In the genomic region with DNA sequence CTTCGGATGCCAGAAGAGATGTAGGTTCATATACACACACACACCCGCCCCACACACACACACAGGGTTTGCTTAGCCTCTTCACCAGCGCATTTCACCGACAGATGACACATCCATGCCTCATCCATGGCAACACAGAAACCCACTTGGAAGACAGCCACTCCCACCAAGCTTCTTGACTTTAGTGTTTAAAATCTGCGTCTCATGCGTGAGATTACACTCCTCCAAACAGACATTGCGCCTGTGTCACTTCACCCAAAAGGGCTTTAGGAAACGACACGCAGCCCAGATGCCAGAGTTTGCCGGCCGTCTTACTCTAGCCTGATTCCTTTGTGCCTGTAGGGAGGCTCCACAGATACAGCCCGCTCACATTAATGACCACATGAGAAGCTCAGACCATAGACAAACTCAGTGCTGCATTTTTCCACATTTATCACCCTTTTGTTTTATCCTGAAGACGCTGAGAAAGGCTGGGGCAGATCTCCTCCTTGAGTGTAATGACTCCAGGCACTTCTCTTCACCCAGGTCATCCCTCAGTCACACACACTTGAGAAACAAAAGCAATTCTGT, we compare ENCODE assay signal across 12 cellular contexts.
DNase-seq lines count a peak whose midpoint lies in the region; FAIRE-seq and TF ChIP-seq lines count a peak whose summit lies in the region.
"Had no signal": no experiment of that assay in that cellular context is flagged by ENCODE, and none has a peak within 500 bp of the region (broad histone marks: within the 10 kb centered on the region; RNA-seq: fewer than 3 reads in every experiment).

No MANE protein-coding gene starts in this region.

- TF ChIP-seq CTCF in fibroblast of pulmonary artery (IDR thresholded peaks at IDR 0.05; ENCODE audit: low read length, missing control alignments) (no peak), RWPE1 (conservative IDR thresholded peaks at IDR 0.05; ENCODE audit: low read depth) (no peak)

- no peaks in the 10 kb centered on the region for H3K27me3 ChIP-seq in adipocyte (replicated peaks; ENCODE audit: control insufficient read depth, insufficient read depth, low read length)

- no peak for FAIRE-seq in GM12892 (lab: Jason Lieb, UNC)
- FAIRE-seq: islet of Langerhans, TTC549 had no signal

- no peaks in the 10 kb centered on the region for H3K9me3 Mint-ChIP-seq in activated CD4-positive, alpha-beta memory T cell treated with anti-CD3 and anti-CD28 coated beads, Interleukin-2, amount 10 ng/mL, durations not matched to agents 7 days and 5 days

- H3K36me3 Mint-ChIP-seq in activated CD4-positive, alpha-beta memory T cell treated with anti-CD3 and anti-CD28 coated beads, Interleukin-2, amount 10 ng/mL, durations not matched to agents 7 days and 5 days (ENCODE audit: low read depth), result no peaks in the 10 kb centered on the region
- H3K36me3 Mint-ChIP-seq: stimulated activated naive B cell treated with anti-CD40 and anti-IgM and Interleukin-4, amounts not matched to agents 10 μg/mL and 1 μg/mL and 100 μg/mL, for 72 hours had no signal

- peak; percentile 92 for DNase-seq in GM04504 (ENCODE audit: low read depth)
- DNase-seq in adipocyte (ENCODE audit: low read depth), result peak; percentile 73
- peak; percentile 64 for DNase-seq in fibroblast of pulmonary artery (ENCODE audit: low read depth)
- peak; percentile 61 for DNase-seq in retina
- no peak for DNase-seq in activated CD4-positive, alpha-beta memory T cell treated with anti-CD3 and anti-CD28 coated beads, Interleukin-2, amount 10 ng/mL, durations not matched to agents 7 days and 5 days
- no peak for DNase-seq in GM12892 (ENCODE audit: insufficient read length)
- DNase-seq in SK-N-DZ (ENCODE audit: low spot score), result no peak
- DNase-seq in RWPE1 (ENCODE audit: low spot score), result no peak
- DNase-seq: NCI-H446; stimulated activated naive B cell treated with anti-CD40 and anti-IgM and Interleukin-4, amounts not matched to agents 10 μg/mL and 1 μg/mL and 100 μg/mL, for 72 hours had no signal

- H3K4me1 Mint-ChIP-seq in activated CD4-positive, alpha-beta memory T cell treated with anti-CD3 and anti-CD28 coated beads, Interleukin-2, amount 10 ng/mL, durations not matched to agents 7 days and 5 days, result no peaks in the 10 kb centered on the region

- peaks cover 9% of the 10 kb centered on the region for H3K27me3 Mint-ChIP-seq in activated CD4-positive, alpha-beta memory T cell treated with anti-CD3 and anti-CD28 coated beads, Interleukin-2, amount 10 ng/mL, durations not matched to agents 7 days and 5 days

- POLR2A ChIA-PET in activated CD4-positive, alpha-beta memory T cell treated with anti-CD3 and anti-CD28 coated beads, Interleukin-2, amount 10 ng/mL, durations not matched to agents 7 days and 5 days (lab: Charles Lee), result no interaction called here
- POLR2A ChIA-PET in RWPE1 (lab: Yijun Ruan, JAX; ENCODE audit: low non-redundant PET), result no interaction called here

- H3K4me3 ChIP-seq in adipocyte (ENCODE audit: low read length) (no peak overlapping the region), fibroblast of pulmonary artery (replicated peaks; ENCODE audit: low read depth, low read length) (no peak overlapping the region)

- no peak overlapping the region for H3K27ac Mint-ChIP-seq in activated CD4-positive, alpha-beta memory T cell treated with anti-CD3 and anti-CD28 coated beads, Interleukin-2, amount 10 ng/mL, durations not matched to agents 7 days and 5 days
- H3K27ac Mint-ChIP-seq: stimulated activated naive B cell treated with anti-CD40 and anti-IgM and Interleukin-4, amounts not matched to agents 10 μg/mL and 1 μg/mL and 100 μg/mL, for 72 hours had no signal

- H3K4me3 Mint-ChIP-seq in activated CD4-positive, alpha-beta memory T cell treated with anti-CD3 and anti-CD28 coated beads, Interleukin-2, amount 10 ng/mL, durations not matched to agents 7 days and 5 days, result no peak overlapping the region
- H3K4me3 Mint-ChIP-seq: stimulated activated naive B cell treated with anti-CD40 and anti-IgM and Interleukin-4, amounts not matched to agents 10 μg/mL and 1 μg/mL and 100 μg/mL, for 72 hours had no signal

- peaks cover 33% of the 10 kb centered on the region for H3K4me1 ChIP-seq in adipocyte (ENCODE audit: control insufficient read depth, insufficient read depth, low read length)

- TF ChIP-seq POLR2A in GM12892 (IDR thresholded peaks at IDR 0.05; ENCODE audit: low read depth, low read length), result no peak

- CTCF ChIA-PET in activated CD4-positive, alpha-beta memory T cell treated with anti-CD3 and anti-CD28 coated beads, Interleukin-2, amount 10 ng/mL, durations not matched to agents 7 days and 5 days (lab: Charles Lee), result no interaction called here
- CTCF ChIA-PET in RWPE1 (lab: Yijun Ruan, JAX), result no interaction called here

- H3K36me3 ChIP-seq in adipocyte (ENCODE audit: control insufficient read depth, insufficient read depth, low read length, severe bottlenecking), result no peaks in the 10 kb centered on the region

- H3K27ac ChIP-seq in RWPE1, result no peak overlapping the region

- H3K9ac ChIP-seq in adipocyte (ENCODE audit: low read length), result no peak overlapping the region

- H3K9me3 ChIP-seq in adipocyte (ENCODE audit: control insufficient read depth, low read length), result no peaks in the 10 kb centered on the region

Comparison
In these comparisons a context has a peak if more than half of its experiments do, and no peak if none do; other contexts are left out.
1. DNase-seq: peak in GM04504 (single experiment), adipocyte (single experiment), fibroblast of pulmonary artery (single experiment) and retina (single experiment); none in activated CD4-positive, alpha-beta memory T cell treated with anti-CD3 and anti-CD28 coated beads, Interleukin-2, amount 10 ng/mL, durations not matched to agents 7 days and 5 days (single experiment), GM12892 (single experiment), SK-N-DZ (single experiment) and RWPE1 (single experiment).